ENCODE assay signal across 14 cellular contexts in genomic region chr18:49206717-49207116, GRCh38.
DNase-seq lines count a peak whose midpoint lies in the region; ATAC-seq and TF ChIP-seq lines count a peak whose summit lies in the region.
"Had no signal": no experiment of that assay in that cellular context is flagged by ENCODE, and none has a peak within 500 bp of the region (broad histone marks: within the 10 kb centered on the region; RNA-seq: fewer than 3 reads in every experiment).

No MANE protein-coding gene starts in this region.

- H3K27ac ChIP-seq in VCaP: no peak overlapping the region
- H3K27ac ChIP-seq: stomach had no signal

- no peak overlapping the region for H3K4me3 ChIP-seq in AG09309 (ENCODE audit: control insufficient read depth, low read depth, low read length)
- H3K4me3 ChIP-seq in foreskin fibroblast (ENCODE audit: low read depth in 1 of 2, low read length in 2 of 2): no peak overlapping the region
- H3K4me3 ChIP-seq: stomach had no signal

- DNase-seq in AG09309 (ENCODE audit: low read depth): no peak
- DNase-seq in HCEC 1CT: peak; percentile 3
- DNase-seq in foreskin fibroblast: peak in 1 of 2 donors; percentile 24
- DNase-seq in NCI-H526 (lab: John Stamatoyannopoulos, UW): no peak
- no peak for DNase-seq in amniotic stem cell (lab: John Stamatoyannopoulos, UW)
- DNase-seq: activated naive CD4-positive, alpha-beta T cell treated with anti-CD3 and anti-CD28 coated beads, Interleukin-2, amount 50 U/mL, for 16 hours; Caco-2; immature natural killer cell; nephron progenitor cell; stomach had no signal

- TF ChIP-seq CTCF in AG09309 (IDR thresholded peaks at IDR 0.05; ENCODE audit: control insufficient read depth, insufficient read depth, low read depth, low read length, missing control alignments) (peak; percentile 39), VCaP (conservative IDR thresholded peaks at IDR 0.05) (peak; percentile 32), foreskin fibroblast (IDR thresholded peaks at IDR 0.05; ENCODE audit: low read depth, low read length) (peak; percentile 10)

- ATAC-seq in GM21381 (IDR thresholded peaks at IDR 0.05; ENCODE audit: unreplicated experiment) (no peak), GM18907 (IDR thresholded peaks at IDR 0.05; ENCODE audit: unreplicated experiment) (no peak)
- ATAC-seq: activated CD4-positive, CD25-positive, alpha-beta regulatory T cell treated with anti-CD3 and anti-CD28 coated beads, Interleukin-2, amount 50 U/mL, for 24 hours had no signal
